Comparison of ENCODE assay signal across 8 cellular contexts in the genomic region with DNA sequence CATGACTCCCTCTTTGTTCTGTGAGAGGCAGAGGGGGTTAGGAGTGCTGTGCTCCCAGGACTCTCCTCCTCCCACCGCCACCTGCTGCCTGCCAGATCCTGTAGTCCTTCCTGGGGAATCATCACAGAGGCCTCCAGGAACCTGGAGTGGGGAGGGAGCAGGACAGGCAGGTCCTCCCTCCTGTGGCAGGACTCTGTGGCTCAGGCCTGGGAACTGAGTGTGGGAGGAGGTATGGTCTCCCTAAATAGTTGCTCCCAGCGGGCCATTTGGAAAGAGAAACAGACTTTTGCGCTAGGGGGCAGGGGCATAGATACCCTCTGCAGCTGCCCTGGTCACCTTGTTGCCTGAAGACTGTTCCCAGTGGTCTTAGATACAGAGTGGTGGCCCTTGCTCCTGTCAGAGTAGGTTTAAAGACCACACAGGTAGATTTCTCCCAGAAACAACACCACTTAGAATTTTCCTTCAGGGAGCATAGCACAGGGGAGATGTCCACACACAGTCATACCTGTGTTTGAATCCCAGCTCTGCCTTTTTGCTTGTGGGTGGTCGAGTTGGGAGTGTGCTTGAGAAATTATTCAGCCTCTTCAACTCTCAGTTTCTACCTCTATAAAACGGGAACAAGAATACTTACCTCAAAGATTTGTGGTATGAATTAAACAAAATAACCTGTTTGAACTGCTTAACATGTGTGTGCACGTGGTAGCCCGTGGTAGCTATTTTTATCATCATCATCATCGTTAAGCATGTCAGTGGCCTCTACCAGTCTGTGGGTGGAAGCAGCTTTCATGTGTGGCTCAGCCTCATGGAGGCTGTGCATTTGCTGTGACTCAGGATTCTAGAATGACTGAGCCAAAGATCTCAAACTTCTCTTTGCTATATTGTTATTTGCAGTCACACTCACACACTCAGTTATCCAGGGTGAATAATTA. TPM values are rescaled to one million over a fixed set of nuclear protein-coding genes. Genes with fewer than 3 reads are reported as not detected.
DNase-seq lines count a peak whose midpoint lies in the region; ATAC-seq and TF ChIP-seq lines count a peak whose summit lies in the region.

No MANE protein-coding gene starts in this region.

- 42 to 44% methylated on average over 6 to 8 of the region's 8 CpGs for WGBS in upper lobe of left lung, 2 donors

- peak overlapping the region; percentile 57 to 77 (median 68) for H3K4me3 Mint-ChIP-seq in T-cell

- H3K4me3 ChIP-seq in astrocyte of the spinal cord (ENCODE audit: low read depth, low read length) = no peak overlapping the region
- H3K4me3 ChIP-seq in muscle layer of colon (ENCODE audit: low read depth in 1 of 2, low read length in 2 of 2) = peak overlapping the region in 1 of 2 donors; percentile 10
- H3K4me3 ChIP-seq in upper lobe of left lung = peak overlapping the region in 2 of 4 donors; percentile 11 to 25

- no peaks in the 10 kb centered on the region for H3K9me3 ChIP-seq in muscle layer of colon (ENCODE audit: low read length)
- no peaks in the 10 kb centered on the region for H3K9me3 ChIP-seq in upper lobe of left lung

- H3K27ac ChIP-seq in muscle layer of colon (ENCODE audit: low read depth, low read length) = peak overlapping the region; percentile 79
- H3K27ac ChIP-seq in upper lobe of left lung = peak overlapping the region; percentile 86 to 100 (median 90)

- CTCF ChIA-PET in T-cell (lab: Charles Lee) = interaction anchor here (0.8 to 4.0 kb wide), 10 partner anchors 10 to 65 kb away, joined by 3 to 41 read pairs (median 7); partner anchors contain the start of gene IRF1 (in 2 of the 2)

- ATAC-seq in HG02981 (IDR thresholded peaks at IDR 0.05; ENCODE audit: unreplicated experiment) (peak; percentile 41), T-cell (replicated peaks in 1 of 4) (peak; percentile 71 to 78 (median 72)), upper lobe of left lung (ENCODE audit: low FRiP score in 2 of 2) (peak; percentile 34 to 35)

- H3K36me3 Mint-ChIP-seq in T-cell = peaks cover 28% of the 10 kb centered on the region

- POLR2A ChIA-PET in T-cell (lab: Charles Lee) = interaction anchor here (0.6 to 5.9 kb wide), 16 partner anchors 14 to 65 kb away, joined by 3 to 56 read pairs (median 4); partner anchors contain the start of gene IRF1 (in 1 of the 2)

- H3K36me3 ChIP-seq in muscle layer of colon (ENCODE audit: insufficient read depth, low read length) = peaks cover 15% of the 10 kb centered on the region
- no peaks in the 10 kb centered on the region for H3K36me3 ChIP-seq in upper lobe of left lung

- TF ChIP-seq POLR2A in GM18526 (IDR thresholded peaks at IDR 0.05; ENCODE audit: extremely low read depth, insufficient read length) (peak; percentile 51), upper lobe of left lung (IDR thresholded peaks at IDR 0.05) (peak in 2 of 4 donors; percentile 13 to 18)

- in situ Hi-C loops in astrocyte of the spinal cord (cut with HindIII; ENCODE audit: low sequenced_read_pairs) = no loop called here

- H3K4me1 ChIP-seq in muscle layer of colon (ENCODE audit: insufficient read depth, low read length) = peaks cover 96% of the 10 kb centered on the region
- H3K4me1 ChIP-seq in upper lobe of left lung = peaks cover 98 to 100% (median 99%) of the 10 kb centered on the region in 4 donors

- peaks cover 97 to 99% (median 98%) of the 10 kb centered on the region in 3 donors for H3K4me1 Mint-ChIP-seq in T-cell

- TF ChIP-seq CTCF in astrocyte of the spinal cord (IDR thresholded peaks at IDR 0.05; ENCODE audit: low read depth, low read length) (no peak), upper lobe of left lung (IDR thresholded peaks at IDR 0.05) (no peak)

- H3K9me3 Mint-ChIP-seq in T-cell = no peaks in the 10 kb centered on the region

- peak overlapping the region; percentile 27 for H3K9ac ChIP-seq in muscle layer of colon (ENCODE audit: low read length)

- TF ChIP-seq EP300 in upper lobe of left lung (IDR thresholded peaks at IDR 0.05) = no peak

- H3K27ac Mint-ChIP-seq in T-cell = peak overlapping the region; percentile 98 to 100

- H3K27me3 Mint-ChIP-seq in T-cell = no peaks in the 10 kb centered on the region

- H3K27me3 ChIP-seq in muscle layer of colon (ENCODE audit: control insufficient read depth in 1 of 2, insufficient read depth in 2 of 2, low read length in 2 of 2) (no peaks in the 10 kb centered on the region), upper lobe of left lung (no peaks in the 10 kb centered on the region)

- DNase-seq in T-cell (peak in 33 of 34 experiments; percentile 39 to 75 (median 61)), astrocyte of the spinal cord (ENCODE audit: low read depth, low spot score) (peak; percentile 82), upper lobe of left lung (no peak), NCI-H2171 treated with DMSO at 0.1 percent for 48 hours (lab: John Stamatoyannopoulos, UW) (no peak), GM19238 (ENCODE audit: insufficient read length, low spot score) (no peak)

RNA-seq across cellular contexts. Expression of gene SLC22A5, which starts 55.8 kb away (rescaled TPM):
- 10 to 100 TPM in 2 of 5 donors, 1 to 10 TPM in 3; 4.8 to 14.0 (median 7.6) TPM for total RNA-seq in T-cell
- total RNA-seq in upper lobe of left lung = 10 to 100 TPM in 4 of 6 donors, 1 to 10 TPM in 2; 7.9 to 22.0 (median 12.7) TPM

Comparison
In these comparisons a context has a peak if more than half of its experiments do, and no peak if none do; other contexts are left out.
1. DNase-seq: peak in T-cell (33 of 34) and astrocyte of the spinal cord (single experiment); none in upper lobe of left lung (0 of 2), NCI-H2171 treated with DMSO at 0.1 percent for 48 hours (single experiment) and GM19238 (single experiment).
2. Peak in every context shown above with its lines, with median percentiles within 50 percentile points of each other: ATAC-seq.